10 cellular contexts compared by ENCODE assay signal in the genomic region with DNA sequence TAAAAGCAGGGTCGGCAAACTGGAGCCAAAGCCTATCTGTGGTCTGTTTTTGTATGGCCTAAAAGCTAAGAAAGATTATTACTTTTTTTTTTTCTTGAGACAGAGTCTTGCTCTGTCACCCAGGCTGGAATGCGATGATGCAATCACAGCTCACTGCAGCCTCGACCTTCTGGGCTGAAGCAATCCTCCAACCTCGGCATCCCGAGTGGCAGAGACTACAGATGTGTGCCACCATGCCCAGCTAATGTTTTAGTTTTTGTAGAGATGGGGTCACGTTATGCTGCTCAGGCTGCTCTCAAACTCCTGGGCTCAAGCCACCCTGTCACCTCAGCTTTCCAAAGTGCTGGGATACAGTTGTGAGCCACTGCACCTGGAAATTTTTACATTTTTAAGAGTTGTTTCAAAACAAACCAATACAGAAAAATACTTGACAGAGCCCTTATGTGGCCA. TPM values are rescaled to one million over a fixed set of nuclear protein-coding genes. Genes with fewer than 3 reads are reported as not detected.
DNase-seq lines count a peak whose midpoint lies in the region; ATAC-seq, FAIRE-seq and TF ChIP-seq lines count a peak whose summit lies in the region.
"Had no signal": no experiment of that assay in that cellular context is flagged by ENCODE, and none has a peak within 500 bp of the region (broad histone marks: within the 10 kb centered on the region; RNA-seq: fewer than 3 reads in every experiment).

No MANE protein-coding gene starts in this region.

- H3K36me3 ChIP-seq in kidney (ENCODE audit: control insufficient read depth in 1 of 2, insufficient read depth in 2 of 2, low read length in 2 of 2) (no peaks in the 10 kb centered on the region), uterus (no peaks in the 10 kb centered on the region)

- ATAC-seq in activated T-helper 17 cell treated with anti-CD3 and anti-CD28 coated beads, Interleukin-2, amount 50 U/mL, for 72 hours (replicated peaks), result no peak

- no peak overlapping the region for H3K27ac ChIP-seq in kidney (ENCODE audit: low read depth in 2 of 2, low read length in 2 of 2)
- peak overlapping the region; percentile 39 to 41 for H3K27ac ChIP-seq in uterus
- H3K27ac ChIP-seq: 22Rv1 had no signal

- TF ChIP-seq POLR2A in uterus (IDR thresholded peaks at IDR 0.05), result no peak

- FAIRE-seq in kidney (lab: Jason Lieb, UNC), result no peak

- H3K27ac Mint-ChIP-seq in activated T-helper 17 cell treated with anti-CD3 and anti-CD28 coated beads, Interleukin-2, amount 50 U/mL, for 72 hours, result no peak overlapping the region

- intact Hi-C loops in kidney (cut with DNase I) (no loop called here), uterus (cut with DNase I; ENCODE audit: low total_unique reads) (no loop called here)

- no peaks in the 10 kb centered on the region for H3K36me3 Mint-ChIP-seq in activated T-helper 17 cell treated with anti-CD3 and anti-CD28 coated beads, Interleukin-2, amount 50 U/mL, for 72 hours (ENCODE audit: low read depth)

- H3K4me1 ChIP-seq in kidney (ENCODE audit: control insufficient read depth in 1 of 2, insufficient read depth in 1 of 2, low read depth in 1 of 2, low read length in 2 of 2), result no peaks in the 10 kb centered on the region
- H3K4me1 ChIP-seq in uterus, result no peaks in the 10 kb centered on the region

- no peak overlapping the region for H3K4me3 Mint-ChIP-seq in activated T-helper 17 cell treated with anti-CD3 and anti-CD28 coated beads, Interleukin-2, amount 50 U/mL, for 72 hours

- DNase-seq in DMS 273 (lab: John Stamatoyannopoulos, UW; ENCODE audit: unreplicated experiment), result peak; percentile 34
- DNase-seq in DMS 273 treated with DMSO at 0.1 percent for 48 hours (lab: John Stamatoyannopoulos, UW), result no peak
- DNase-seq in UCSD-AML1 (lab: John Stamatoyannopoulos, UW; ENCODE audit: unreplicated experiment), result peak; percentile 17
- peak; percentile 87 for DNase-seq in kidney
- peak; percentile 42 to 63 for DNase-seq in uterus
- DNase-seq in stimulated activated CD4-positive, alpha-beta T cell treated with anti-CD3 and anti-CD28 coated beads, Interleukin-2, amount 100 ng/mL, for 24 hours, result no peak
- DNase-seq in activated naive CD4-positive, alpha-beta T cell treated with Interleukin-2 at 50 U/mL for 16 hours, result no peak
- DNase-seq: amygdala had no signal

- no peaks in the 10 kb centered on the region for H3K27me3 ChIP-seq in uterus

- no peak overlapping the region for H3K9ac ChIP-seq in kidney (ENCODE audit: low read length in 2 of 2)

- no peaks in the 10 kb centered on the region for H3K27me3 Mint-ChIP-seq in activated T-helper 17 cell treated with anti-CD3 and anti-CD28 coated beads, Interleukin-2, amount 50 U/mL, for 72 hours

- TF ChIP-seq CTCF in kidney (IDR thresholded peaks at IDR 0.05; ENCODE audit: borderline replicate concordance, extremely low read depth, insufficient read depth), result no peak
- no peak for TF ChIP-seq CTCF in uterus (IDR thresholded peaks at IDR 0.05)

- H3K9me3 ChIP-seq in kidney (ENCODE audit: control insufficient read depth in 1 of 2, low read length in 2 of 2) (no peaks in the 10 kb centered on the region), uterus (no peaks in the 10 kb centered on the region)

- no peaks in the 10 kb centered on the region for H3K9me3 Mint-ChIP-seq in activated T-helper 17 cell treated with anti-CD3 and anti-CD28 coated beads, Interleukin-2, amount 50 U/mL, for 72 hours

- no peaks in the 10 kb centered on the region for H3K4me1 Mint-ChIP-seq in activated T-helper 17 cell treated with anti-CD3 and anti-CD28 coated beads, Interleukin-2, amount 50 U/mL, for 72 hours

- no peak overlapping the region for H3K4me3 ChIP-seq in kidney (ENCODE audit: low read length in 2 of 2)
- H3K4me3 ChIP-seq in uterus, result no peak overlapping the region

RNA-seq across cellular contexts. Expression of a gene that starts 6.5 kb away (rescaled TPM):
- 15.6 TPM for total RNA-seq in kidney
- polyA plus RNA-seq in kidney (ENCODE audit: insufficient read depth, low read depth, low replicate concordance), result 25.3 TPM
- total RNA-seq in uterus, result 10 to 100 TPM in 1 of 4 donors, 1 to 10 TPM in 3; 1.0 to 10.8 (median 6.6) TPM
- 10 to 100 TPM; 15.1 to 32.2 TPM for total RNA-seq in activated T-helper 17 cell treated with anti-CD3 and anti-CD28 coated beads, Interleukin-2, amount 50 U/mL, for 72 hours

RNA-seq across cellular contexts. Expression of a gene that starts 10.2 kb away (rescaled TPM):
- total RNA-seq in kidney (73.1 TPM), uterus (10 to 100 TPM; 14.6 to 64.7 (median 56.0) TPM)
- 11.4 TPM for polyA plus RNA-seq in kidney (ENCODE audit: insufficient read depth, low read depth, low replicate concordance)
- total RNA-seq in activated T-helper 17 cell treated with anti-CD3 and anti-CD28 coated beads, Interleukin-2, amount 50 U/mL, for 72 hours, result 10 to 100 TPM; 62.7 to 66.0 TPM

RNA-seq across cellular contexts. Expression of a gene that starts 52.3 kb away (rescaled TPM):
- total RNA-seq in kidney, result 72.0 TPM
- 4.8 TPM for polyA plus RNA-seq in kidney (ENCODE audit: insufficient read depth, low read depth, low replicate concordance)
- 100 to 1,000 TPM in 2 of 4 donors, 10 to 100 TPM in 2; 68.9 to 290 (median 98.1) TPM for total RNA-seq in uterus
- 10 to 100 TPM; 65.9 to 76.3 TPM for total RNA-seq in activated T-helper 17 cell treated with anti-CD3 and anti-CD28 coated beads, Interleukin-2, amount 50 U/mL, for 72 hours

RNA-seq across cellular contexts. Expression of a gene that starts 52.5 kb away (rescaled TPM):
- 26.4 TPM for total RNA-seq in kidney
- polyA plus RNA-seq in kidney (ENCODE audit: insufficient read depth, low read depth, low replicate concordance), result 15.2 TPM
- total RNA-seq in uterus, result 10 to 100 TPM in 3 of 4 donors, 1 to 10 TPM in 1; 7.4 to 40.9 (median 23.1) TPM
- total RNA-seq in activated T-helper 17 cell treated with anti-CD3 and anti-CD28 coated beads, Interleukin-2, amount 50 U/mL, for 72 hours, result 10 to 100 TPM; 45.2 to 75.4 TPM

Comparison
In these comparisons a context has a peak if more than half of its experiments do, and no peak if none do; other contexts are left out.
1. DNase-seq: peak in DMS 273 (single experiment), UCSD-AML1 (single experiment), kidney (single experiment) and uterus (2 of 2); none in DMS 273 treated with DMSO at 0.1 percent for 48 hours (single experiment), stimulated activated CD4-positive, alpha-beta T cell treated with anti-CD3 and anti-CD28 coated beads, Interleukin-2, amount 100 ng/mL, for 24 hours (0 of 2) and activated naive CD4-positive, alpha-beta T cell treated with Interleukin-2 at 50 U/mL for 16 hours (single experiment).
2. H3K27ac ChIP-seq: peak in uterus (2 of 2); none in kidney (0 of 2).